16 cellular contexts compared by ENCODE assay signal in genomic region chr6:153673214-153673613, GRCh38.
A peak's percentile ranks its signal among the peaks of the same experiment; 100 is the strongest.
DNase-seq lines count a peak whose midpoint lies in the region; ATAC-seq, FAIRE-seq and TF ChIP-seq lines count a peak whose summit lies in the region.
"Had no signal": no experiment of that assay in that cellular context is flagged by ENCODE, and none has a peak within 500 bp of the region (broad histone marks: within the 10 kb centered on the region; RNA-seq: fewer than 3 reads in every experiment).

No MANE protein-coding gene starts in this region.

- ATAC-seq in A549 (no peak), GM21515 (IDR thresholded peaks at IDR 0.05; ENCODE audit: unreplicated experiment) (no peak), HG02938 (IDR thresholded peaks at IDR 0.05; ENCODE audit: unreplicated experiment) (no peak)

- H3K4me1 ChIP-seq in A549 (no peaks in the 10 kb centered on the region), SK-N-SH (ENCODE audit: control insufficient read depth in 1 of 2, insufficient read depth in 2 of 2, low read depth in 1 of 2, low read length in 1 of 2) (no peaks in the 10 kb centered on the region; a peak in 2 of 4 replicates)
- H3K4me1 ChIP-seq: HAP-1 had no signal

- TF ChIP-seq POLR2A in A549 (IDR thresholded peaks at IDR 0.05; ENCODE audit: low read length), result no peak

- TF ChIP-seq CTCF in A549 (IDR thresholded peaks at IDR 0.05) (no peak), SK-N-SH (IDR thresholded peaks at IDR 0.05) (no peak)

- H3K27ac ChIP-seq in A549 (no peak overlapping the region; a peak in 1 of 6 replicates), SK-N-SH (ENCODE audit: low read depth in 2 of 2, low read length in 1 of 2) (no peak overlapping the region)

- no peaks in the 10 kb centered on the region for H3K36me3 ChIP-seq in SK-N-SH (replicated peaks in 1 of 2; ENCODE audit: control insufficient read depth in 1 of 2, insufficient read depth in 2 of 2, low read length in 1 of 2)
- H3K36me3 ChIP-seq: HAP-1 had no signal

- FAIRE-seq in A549 (lab: Jason Lieb, UNC), result no peak
- FAIRE-seq: D721Med, GM18507 had no signal

- TF ChIP-seq EP300 in A549 (IDR thresholded peaks at IDR 0.05) (no peak), SK-N-SH (IDR thresholded peaks at IDR 0.05; ENCODE audit: borderline replicate concordance in 1 of 2, low read depth in 1 of 2, low read length in 1 of 2) (no peak)

- H3K9me2 ChIP-seq in SK-N-SH, result no peaks in the 10 kb centered on the region

- WGBS in A549 (ENCODE audit: missing lambda C conversion rate), result 0% methylated on average over 2 of the region's 2 CpGs
- WGBS in SK-N-SH (ENCODE audit: low lambda C conversion rate), result 63% methylated on average over 2 of the region's 2 CpGs

- H2AFZ ChIP-seq in SK-N-SH (ENCODE audit: low read depth), result no peak overlapping the region

- DNase-seq in A549 (ENCODE audit: low read depth in 1 of 2, low spot score in 1 of 2) (peak in 1 of 2 experiments; percentile 10), DMS53 (lab: John Stamatoyannopoulos, UW) (peak; percentile 38), SW480 (ENCODE audit: low spot score) (peak; percentile 29), kidney tubule cell (ENCODE audit: low spot score) (peak; percentile 15), SK-N-SH (no peak)
- DNase-seq: 8988T; C1 segment of cervical spinal cord; CD4-positive, alpha-beta T cell; DMS153; GOT3; Karpas-422 had no signal

- no peak overlapping the region for H3K9ac ChIP-seq in SK-N-SH

- no peak overlapping the region for H3K4me3 ChIP-seq in A549
- no peak overlapping the region for H3K4me3 ChIP-seq in SK-N-SH (ENCODE audit: low read depth in 2 of 2, low read length in 1 of 2)
- H3K4me3 ChIP-seq: HAP-1 had no signal

- TF ChIP-seq RAD21 in A549 (conservative IDR thresholded peaks at IDR 0.05 in 1 of 2, IDR thresholded peaks at IDR 0.05 in 1 of 2) (no peak), SK-N-SH (IDR thresholded peaks at IDR 0.05; ENCODE audit: low read length) (no peak)

- no peaks in the 10 kb centered on the region for H4K20me1 ChIP-seq in SK-N-SH (ENCODE audit: insufficient read depth)

- POLR2A ChIA-PET in A549 (lab: Yijun Ruan, JAX) (no interaction called here), SK-N-SH (lab: Yijun Ruan, JAX) (no interaction called here)

- H3F3A ChIP-seq in SK-N-SH (replicated peaks; ENCODE audit: insufficient read depth), result no peaks in the 10 kb centered on the region

- H3K79me2 ChIP-seq in SK-N-SH (ENCODE audit: insufficient read depth), result no peaks in the 10 kb centered on the region

- H3K4me2 ChIP-seq in A549 (peak overlapping the region; percentile 20; the same call in 2 of the 3 replicates), SK-N-SH (no peak overlapping the region)

- H3K27me3 ChIP-seq in SK-N-SH (ENCODE audit: insufficient read depth), result no peaks in the 10 kb centered on the region

- H3K9me3 ChIP-seq in A549 (no peaks in the 10 kb centered on the region), SK-N-SH (no peaks in the 10 kb centered on the region)
- H3K9me3 ChIP-seq: HAP-1 had no signal

- CTCF ChIA-PET in A549 (lab: Yijun Ruan, JAX), result no interaction called here
- CTCF ChIA-PET in SK-N-SH (lab: Yijun Ruan, JAX), result interaction anchor here (1.1 to 1.5 kb wide), 3 partner anchors 9 to 442 kb away, joined by 3 to 4 read pairs (median 3); no protein-coding TSS in a partner anchor

TF ChIP-seq in A549, 52 proteins besides CTCF, POLR2A, EP300 and RAD21:
- TF ChIP-seq ZFP36 (IDR thresholded peaks at IDR 0.05; ENCODE audit: borderline replicate concordance, partially characterized antibody), result no peak
- no peak for TF ChIP-seq EHF (CRISPR knock-in tag; IDR thresholded peaks at IDR 0.05)
- TF ChIP-seq BHLHE40 (IDR thresholded peaks at IDR 0.05; ENCODE audit: low read depth, low read length), result no peak
- TF ChIP-seq MAX (IDR thresholded peaks at IDR 0.05), result no peak
- no peak for TF ChIP-seq CBX2 (IDR thresholded peaks at IDR 0.05; ENCODE audit: borderline replicate concordance, low read depth)
- no peak for TF ChIP-seq JUNB (IDR thresholded peaks at IDR 0.05)
- TF ChIP-seq ESRRA (IDR thresholded peaks at IDR 0.05; ENCODE audit: borderline replicate concordance, low read length), result no peak
- no peak for TF ChIP-seq ZNF302 (CRISPR knock-in tag; IDR thresholded peaks at IDR 0.05)
- no peak for TF ChIP-seq BCL3 (IDR thresholded peaks at IDR 0.05)

TF ChIP-seq in SK-N-SH, 30 proteins besides CTCF, POLR2A, EP300 and RAD21:
- TF ChIP-seq MEF2A (IDR thresholded peaks at IDR 0.05; ENCODE audit: borderline replicate concordance, low read depth) (no peak), SMC3 (IDR thresholded peaks at IDR 0.05; ENCODE audit: low read depth, low read length) (no peak), ZBTB33 (IDR thresholded peaks at IDR 0.05; ENCODE audit: borderline replicate concordance, low read depth) (no peak), MAX (IDR thresholded peaks at IDR 0.05; ENCODE audit: low read depth) (no peak), MXI1 (IDR thresholded peaks at IDR 0.05; ENCODE audit: low read depth, low read length) (no peak), NRF1 (IDR thresholded peaks at IDR 0.05; ENCODE audit: low read depth, low read length) (no peak), GATA2 (CRISPR knock-in tag; IDR thresholded peaks at IDR 0.05) (no peak), REST (IDR thresholded peaks at IDR 0.05; ENCODE audit: low read depth, low read length) (no peak), RXRA (IDR thresholded peaks at IDR 0.05; ENCODE audit: borderline replicate concordance, low read depth) (no peak), PBX3 (IDR thresholded peaks at IDR 0.05) (no peak), USF1 (IDR thresholded peaks at IDR 0.05; ENCODE audit: borderline replicate concordance, low read depth) (no peak)
TF ChIP-seq in SK-N-SH: peak in this region for 0.
